ENCODE assay signal across 16 cellular contexts in the genomic region with DNA sequence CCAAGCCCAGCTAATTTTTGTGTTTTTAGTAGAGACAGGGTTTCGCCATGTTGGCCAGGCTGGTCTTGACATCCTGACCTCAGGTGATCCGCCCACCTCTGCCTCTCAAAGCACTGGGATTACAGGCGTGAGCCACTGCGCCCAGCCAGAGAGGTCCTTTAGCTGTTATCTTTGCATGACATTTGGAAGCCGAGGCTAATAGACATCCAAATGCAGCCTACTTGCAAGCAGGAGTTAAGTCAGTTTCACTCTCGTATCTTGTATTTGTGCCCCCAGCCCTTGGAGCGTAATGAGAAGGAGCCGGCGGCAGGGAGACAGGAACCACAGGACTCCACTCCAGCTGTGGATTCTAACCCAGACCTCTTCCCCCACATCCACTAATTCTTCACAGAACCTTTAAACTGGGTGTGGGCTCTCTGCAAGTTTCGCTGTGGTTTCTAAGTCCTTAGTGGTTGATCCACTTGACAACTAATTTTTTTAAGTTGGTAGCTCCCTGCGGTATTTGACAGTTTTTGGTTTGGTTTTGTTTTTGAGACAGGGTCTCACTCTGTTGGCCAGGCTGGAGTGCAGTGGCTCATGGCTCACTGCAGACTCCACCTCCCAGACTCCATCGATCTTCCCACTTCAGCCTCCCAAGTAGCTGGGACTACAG. TPM values are rescaled to one million over a fixed set of nuclear protein-coding genes. Genes with fewer than 3 reads are reported as not detected.
DNase-seq lines count a peak whose midpoint lies in the region; ATAC-seq and TF ChIP-seq lines count a peak whose summit lies in the region.
"Had no signal": no experiment of that assay in that cellular context is flagged by ENCODE, and none has a peak within 500 bp of the region (broad histone marks: within the 10 kb centered on the region; RNA-seq: fewer than 3 reads in every experiment).

No MANE protein-coding gene starts in this region.

- H3K27me3 ChIP-seq in gastrocnemius medialis, result no peaks in the 10 kb centered on the region
- no peaks in the 10 kb centered on the region for H3K27me3 ChIP-seq in Caco-2 (replicated peaks; ENCODE audit: control insufficient read depth, insufficient read depth, low read length)
- H3K27me3 ChIP-seq: heart left ventricle had no signal

- peak overlapping the region; percentile 59 for H3K4me3 Mint-ChIP-seq in activated CD4-positive, alpha-beta T cell treated with anti-CD3 and anti-CD28 coated beads, Interleukin-2, amount 10 ng/mL, durations not matched to agents 24 days and 14 days
- peak overlapping the region; percentile 86 for H3K4me3 Mint-ChIP-seq in central memory CD8-positive, alpha-beta T cell
- no peak overlapping the region for H3K4me3 Mint-ChIP-seq in Caco-2 (ENCODE audit: unreplicated experiment)

- H3K36me3 ChIP-seq in gastrocnemius medialis (no peaks in the 10 kb centered on the region), Caco-2 (ENCODE audit: control insufficient read depth, insufficient read depth, low read length) (no peaks in the 10 kb centered on the region)
- H3K36me3 ChIP-seq: heart left ventricle had no signal

- H3K27ac ChIP-seq in RWPE1 (peak overlapping the region; percentile 32), gastrocnemius medialis (peak overlapping the region; percentile 76 to 99 (median 98))
- H3K27ac ChIP-seq: parathyroid adenoma had no signal

- no TSS peak for BruUV-seq in Caco-2 (replicated peaks; lab: Mats Ljungman, UMichigan)

- no peaks in the 10 kb centered on the region for H3K9me3 ChIP-seq in gastrocnemius medialis
- no peaks in the 10 kb centered on the region for H3K9me3 ChIP-seq in Caco-2
- H3K9me3 ChIP-seq: heart left ventricle had no signal

- no peaks in the 10 kb centered on the region for H3K9me3 Mint-ChIP-seq in activated CD4-positive, alpha-beta T cell treated with anti-CD3 and anti-CD28 coated beads, Interleukin-2, amount 10 ng/mL, durations not matched to agents 24 days and 14 days
- H3K9me3 Mint-ChIP-seq in central memory CD8-positive, alpha-beta T cell, result no peaks in the 10 kb centered on the region
- no peaks in the 10 kb centered on the region for H3K9me3 Mint-ChIP-seq in Caco-2 (ENCODE audit: unreplicated experiment)

- ATAC-seq in central memory CD8-positive, alpha-beta T cell (replicated peaks; ENCODE audit: extremely low read depth, poor library complexity, severe bottlenecking), result no peak
- ATAC-seq in gastrocnemius medialis, result no peak
- ATAC-seq: heart left ventricle, left colon had no signal

- TF ChIP-seq CTCF in RWPE1 (conservative IDR thresholded peaks at IDR 0.05; ENCODE audit: low read depth) (no peak), gastrocnemius medialis (IDR thresholded peaks at IDR 0.05 in 4 of 5, conservative IDR thresholded peaks at IDR 0.05 in 1 of 5) (no peak), Caco-2 (IDR thresholded peaks at IDR 0.05; ENCODE audit: insufficient read depth in 1 of 2, low read depth in 1 of 2, low read length in 1 of 2, severe bottlenecking in 1 of 2, unreplicated experiment in 1 of 2) (no peak)

- H3K36me3 Mint-ChIP-seq in activated CD4-positive, alpha-beta T cell treated with anti-CD3 and anti-CD28 coated beads, Interleukin-2, amount 10 ng/mL, durations not matched to agents 24 days and 14 days (ENCODE audit: low read depth), result peaks cover 18% of the 10 kb centered on the region
- peaks cover 28% of the 10 kb centered on the region for H3K36me3 Mint-ChIP-seq in central memory CD8-positive, alpha-beta T cell (ENCODE audit: insufficient read depth)
- peaks cover 13% of the 10 kb centered on the region for H3K36me3 Mint-ChIP-seq in Caco-2 (ENCODE audit: insufficient read depth, unreplicated experiment)

- CTCF ChIA-PET in RWPE1 (lab: Yijun Ruan, JAX), result interaction anchor here (0.5 to 1.6 kb wide), 2 partner anchors 13 to 99 kb away, joined by 3 to 4 read pairs; no protein-coding TSS in a partner anchor
- CTCF ChIA-PET in Caco-2 (lab: Charles Lee), result no interaction called here

- H3K4me1 ChIP-seq in gastrocnemius medialis, result peaks cover 28 to 36% of the 10 kb centered on the region in 2 donors
- H3K4me1 ChIP-seq in Caco-2, result peaks cover 7% of the 10 kb centered on the region; the same call in 1 of the 2 replicates

- TF ChIP-seq POLR2A in gastrocnemius medialis (IDR thresholded peaks at IDR 0.05), result no peak

- peak overlapping the region; percentile 53 for H3K27ac Mint-ChIP-seq in activated CD4-positive, alpha-beta T cell treated with anti-CD3 and anti-CD28 coated beads, Interleukin-2, amount 10 ng/mL, durations not matched to agents 24 days and 14 days
- peak overlapping the region; percentile 85 for H3K27ac Mint-ChIP-seq in central memory CD8-positive, alpha-beta T cell (ENCODE audit: low read depth)
- H3K27ac Mint-ChIP-seq in Caco-2 (ENCODE audit: unreplicated experiment), result no peak overlapping the region

- intact Hi-C loops in activated CD4-positive, alpha-beta T cell treated with anti-CD3 and anti-CD28 coated beads, Interleukin-2, amount 10 ng/mL, durations not matched to agents 24 days and 14 days (cut with micrococcal nuclease), result no loop called here
- intact Hi-C loops in gastrocnemius medialis (cut with DNase I; ENCODE audit: low total_unique reads), result no loop called here
- intact Hi-C loops in Caco-2 (cut with micrococcal nuclease; ENCODE audit: unreplicated experiment), result no loop called here
- intact Hi-C loops in head of caudate nucleus (cut with DNase I), result no loop called here

- DNase-seq in activated CD4-positive, alpha-beta T cell treated with anti-CD3 and anti-CD28 coated beads, Interleukin-2, amount 10 ng/mL, durations not matched to agents 24 days and 14 days, result peak; percentile 76
- no peak for DNase-seq in activated CD4-positive, alpha-beta T cell treated with anti-CD3 and anti-CD28 coated beads for 4 hours
- no peak for DNase-seq in RWPE1 (ENCODE audit: low spot score)
- no peak for DNase-seq in central memory CD8-positive, alpha-beta T cell (ENCODE audit: low spot score in 2 of 2)
- DNase-seq in gastrocnemius medialis, result no peak
- DNase-seq in Caco-2, result no peak
- no peak for DNase-seq in head of caudate nucleus
- DNase-seq in SHP77 treated with DMSO at 0.1 percent for 48 hours (lab: John Stamatoyannopoulos, UW), result no peak
- DNase-seq: activated CD8-positive, alpha-beta memory T cell treated with anti-CD3 and anti-CD28 coated beads for 24 hours; left colon; NCI-H1105 treated with DMSO at 0.1 percent for 48 hours; NCI-H2227 treated with DMSO at 0.1 percent for 48 hours; SHP77; T-helper 9 cell had no signal

- H3K4me1 Mint-ChIP-seq in activated CD4-positive, alpha-beta T cell treated with anti-CD3 and anti-CD28 coated beads, Interleukin-2, amount 10 ng/mL, durations not matched to agents 24 days and 14 days, result peaks cover 37% of the 10 kb centered on the region
- peaks cover 49% of the 10 kb centered on the region for H3K4me1 Mint-ChIP-seq in central memory CD8-positive, alpha-beta T cell
- H3K4me1 Mint-ChIP-seq in Caco-2 (ENCODE audit: low read depth, unreplicated experiment), result peaks cover under 1% of the 10 kb centered on the region

- POLR2A ChIA-PET in RWPE1 (lab: Yijun Ruan, JAX; ENCODE audit: low non-redundant PET) (no interaction called here), Caco-2 (lab: Charles Lee) (interaction anchor here (0.5 kb wide), 1 partner anchor 27 kb away, joined by 5 read pairs; no protein-coding TSS in a partner anchor)

- H3K27me3 Mint-ChIP-seq in activated CD4-positive, alpha-beta T cell treated with anti-CD3 and anti-CD28 coated beads, Interleukin-2, amount 10 ng/mL, durations not matched to agents 24 days and 14 days, result no peaks in the 10 kb centered on the region
- no peaks in the 10 kb centered on the region for H3K27me3 Mint-ChIP-seq in central memory CD8-positive, alpha-beta T cell
- H3K27me3 Mint-ChIP-seq in Caco-2 (ENCODE audit: insufficient read depth, unreplicated experiment), result no peaks in the 10 kb centered on the region

- no peak overlapping the region for H3K4me3 ChIP-seq in gastrocnemius medialis
- no peak overlapping the region for H3K4me3 ChIP-seq in Caco-2 (ENCODE audit: low read depth, low read length)
- H3K4me3 ChIP-seq: heart left ventricle had no signal

- in situ Hi-C loops in gastrocnemius medialis (cut with MboI; ENCODE audit: low sequenced_read_pairs in 4 of 4), result no loop called here

RNA-seq across cellular contexts. Expression of a gene that starts 3.1 kb away (rescaled TPM):
- 126 and 131 TPM in 2 replicates for total RNA-seq in activated CD4-positive, alpha-beta T cell treated with anti-CD3 and anti-CD28 coated beads, Interleukin-2, amount 10 ng/mL, durations not matched to agents 24 days and 14 days
- 10 to 100 TPM; 24.7 to 43.7 (median 32.4) TPM for total RNA-seq in gastrocnemius medialis
- 26.5 and 29.6 TPM in 2 replicates for total RNA-seq in Caco-2 (2022)

RNA-seq across cellular contexts. Expression of a gene that starts 55.5 kb away (rescaled TPM):
- 128 TPM in 2 replicates for total RNA-seq in activated CD4-positive, alpha-beta T cell treated with anti-CD3 and anti-CD28 coated beads, Interleukin-2, amount 10 ng/mL, durations not matched to agents 24 days and 14 days
- total RNA-seq in gastrocnemius medialis (10 to 100 TPM; 15.2 to 21.1 (median 20.0) TPM), Caco-2 (2022) (103 and 108 TPM in 2 replicates)
